ENCODE assay signal across 1 cellular context in genomic region chr16:22369221-22369811, GRCh38.
A peak's percentile ranks its signal among the peaks of the same experiment; 100 is the strongest.
TF ChIP-seq lines count a peak whose summit lies in the region.

No MANE protein-coding gene starts in this region.

TF ChIP-seq in HepG2, 621 proteins besides CTCF, POLR2A, EP300 and RAD21 (continued from another document and continues in another):
- TF ChIP-seq FOXA3 (CRISPR knock-in tag; IDR thresholded peaks at IDR 0.05), result peak; percentile 61
- TF ChIP-seq CEBPB (IDR thresholded peaks at IDR 0.05; ENCODE audit: borderline replicate concordance, low read depth, low read length), result peak; percentile 11; the same call in 1 of the 2 replicates
- TF ChIP-seq ZNF331 (CRISPR knock-in tag; IDR thresholded peaks at IDR 0.05), result 0 out of 2 replicates have a peak, but pooled peaks have one; percentile 0
- TF ChIP-seq THAP11 (CRISPR knock-in tag; IDR thresholded peaks at IDR 0.05), result peak; percentile 52; the same call in 1 of the 2 replicates
- peak; percentile 99 for TF ChIP-seq ZBTB21 (CRISPR knock-in tag; IDR thresholded peaks at IDR 0.05)
- TF ChIP-seq, protein P1, sequence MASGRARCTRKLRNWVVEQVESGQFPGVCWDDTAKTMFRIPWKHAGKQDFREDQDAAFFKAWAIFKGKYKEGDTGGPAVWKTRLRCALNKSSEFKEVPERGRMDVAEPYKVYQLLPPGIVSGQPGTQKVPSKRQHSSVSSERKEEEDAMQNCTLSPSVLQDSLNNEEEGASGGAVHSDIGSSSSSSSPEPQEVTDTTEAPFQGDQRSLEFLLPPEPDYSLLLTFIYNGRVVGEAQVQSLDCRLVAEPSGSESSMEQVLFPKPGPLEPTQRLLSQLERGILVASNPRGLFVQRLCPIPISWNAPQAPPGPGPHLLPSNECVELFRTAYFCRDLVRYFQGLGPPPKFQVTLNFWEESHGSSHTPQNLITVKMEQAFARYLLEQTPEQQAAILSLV (CRISPR knock-in tag; IDR thresholded peaks at IDR 0.05; ENCODE audit: borderline replicate concordance), result no peak
- 0 out of 2 replicates have a peak, but pooled peaks have one; percentile 31 for TF ChIP-seq RARA (CRISPR knock-in tag; IDR thresholded peaks at IDR 0.05)
- TF ChIP-seq GATAD2A (CRISPR knock-in tag; IDR thresholded peaks at IDR 0.05), result peak; percentile 89
- TF ChIP-seq NR2F6 (IDR thresholded peaks at IDR 0.05), result 0 out of 2 replicates have a peak, but pooled peaks have one; percentile 14
- 0 out of 2 replicates have a peak, but pooled peaks have one; percentile 41 for TF ChIP-seq NR2F6 (CRISPR knock-in tag; IDR thresholded peaks at IDR 0.05)
- peak; percentile 89 for TF ChIP-seq ZHX2 (IDR thresholded peaks at IDR 0.05; ENCODE audit: low read depth)
- TF ChIP-seq ZHX2 (CRISPR knock-in tag; IDR thresholded peaks at IDR 0.05; ENCODE audit: borderline replicate concordance), result no peak
- peak; percentile 41; the same call in 1 of the 2 replicates for TF ChIP-seq ZSCAN9 (CRISPR knock-in tag; IDR thresholded peaks at IDR 0.05; ENCODE audit: borderline replicate concordance)
- no peak for TF ChIP-seq TEAD3 (CRISPR knock-in tag; optimal IDR thresholded peaks at IDR 0.05; ENCODE audit: borderline replicate concordance)
- TF ChIP-seq KLF16 (CRISPR knock-in tag; IDR thresholded peaks at IDR 0.05), result peak in 1 of 2 experiments; percentile 55; a peak in 2 of 4 replicates
- TF ChIP-seq, protein P2, sequence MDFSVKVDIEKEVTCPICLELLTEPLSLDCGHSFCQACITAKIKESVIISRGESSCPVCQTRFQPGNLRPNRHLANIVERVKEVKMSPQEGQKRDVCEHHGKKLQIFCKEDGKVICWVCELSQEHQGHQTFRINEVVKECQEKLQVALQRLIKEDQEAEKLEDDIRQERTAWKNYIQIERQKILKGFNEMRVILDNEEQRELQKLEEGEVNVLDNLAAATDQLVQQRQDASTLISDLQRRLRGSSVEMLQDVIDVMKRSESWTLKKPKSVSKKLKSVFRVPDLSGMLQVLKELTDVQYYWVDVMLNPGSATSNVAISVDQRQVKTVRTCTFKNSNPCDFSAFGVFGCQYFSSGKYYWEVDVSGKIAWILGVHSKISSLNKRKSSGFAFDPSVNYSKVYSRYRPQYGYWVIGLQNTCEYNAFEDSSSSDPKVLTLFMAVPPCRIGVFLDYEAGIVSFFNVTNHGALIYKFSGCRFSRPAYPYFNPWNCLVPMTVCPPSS (IDR thresholded peaks at IDR 0.05), result no peak
- TF ChIP-seq ZNF510 (CRISPR knock-in tag; IDR thresholded peaks at IDR 0.05; ENCODE audit: low read depth), result 0 out of 2 replicates have a peak, but pooled peaks have one; percentile 69
- TF ChIP-seq MED1 (CRISPR knock-in tag; IDR thresholded peaks at IDR 0.05), result peak; percentile 72
- 0 out of 2 replicates have a peak, but pooled peaks have one; percentile 17 for TF ChIP-seq AKAP8 (CRISPR knock-in tag; IDR thresholded peaks at IDR 0.05)
- 0 out of 2 replicates have a peak, but pooled peaks have one; percentile 13 for TF ChIP-seq CENPBD1 (CRISPR knock-in tag; IDR thresholded peaks at IDR 0.05; ENCODE audit: borderline replicate concordance, low read depth)
- 0 out of 2 replicates have a peak, but pooled peaks have one; percentile 6 for TF ChIP-seq PHF21A (CRISPR knock-in tag; IDR thresholded peaks at IDR 0.05)
- TF ChIP-seq ARNTL (CRISPR knock-in tag; IDR thresholded peaks at IDR 0.05), result peak; percentile 47; the same call in 1 of the 2 replicates
- TF ChIP-seq DNMT3B (CRISPR knock-in tag; conservative IDR thresholded peaks at IDR 0.05), result 0 out of 2 replicates have a peak, but pooled peaks have one; percentile 68
- 0 out of 2 replicates have a peak, but pooled peaks have one; percentile 36 for TF ChIP-seq RERE (CRISPR knock-in tag; IDR thresholded peaks at IDR 0.05; ENCODE audit: low read depth)
- TF ChIP-seq, protein P3, sequence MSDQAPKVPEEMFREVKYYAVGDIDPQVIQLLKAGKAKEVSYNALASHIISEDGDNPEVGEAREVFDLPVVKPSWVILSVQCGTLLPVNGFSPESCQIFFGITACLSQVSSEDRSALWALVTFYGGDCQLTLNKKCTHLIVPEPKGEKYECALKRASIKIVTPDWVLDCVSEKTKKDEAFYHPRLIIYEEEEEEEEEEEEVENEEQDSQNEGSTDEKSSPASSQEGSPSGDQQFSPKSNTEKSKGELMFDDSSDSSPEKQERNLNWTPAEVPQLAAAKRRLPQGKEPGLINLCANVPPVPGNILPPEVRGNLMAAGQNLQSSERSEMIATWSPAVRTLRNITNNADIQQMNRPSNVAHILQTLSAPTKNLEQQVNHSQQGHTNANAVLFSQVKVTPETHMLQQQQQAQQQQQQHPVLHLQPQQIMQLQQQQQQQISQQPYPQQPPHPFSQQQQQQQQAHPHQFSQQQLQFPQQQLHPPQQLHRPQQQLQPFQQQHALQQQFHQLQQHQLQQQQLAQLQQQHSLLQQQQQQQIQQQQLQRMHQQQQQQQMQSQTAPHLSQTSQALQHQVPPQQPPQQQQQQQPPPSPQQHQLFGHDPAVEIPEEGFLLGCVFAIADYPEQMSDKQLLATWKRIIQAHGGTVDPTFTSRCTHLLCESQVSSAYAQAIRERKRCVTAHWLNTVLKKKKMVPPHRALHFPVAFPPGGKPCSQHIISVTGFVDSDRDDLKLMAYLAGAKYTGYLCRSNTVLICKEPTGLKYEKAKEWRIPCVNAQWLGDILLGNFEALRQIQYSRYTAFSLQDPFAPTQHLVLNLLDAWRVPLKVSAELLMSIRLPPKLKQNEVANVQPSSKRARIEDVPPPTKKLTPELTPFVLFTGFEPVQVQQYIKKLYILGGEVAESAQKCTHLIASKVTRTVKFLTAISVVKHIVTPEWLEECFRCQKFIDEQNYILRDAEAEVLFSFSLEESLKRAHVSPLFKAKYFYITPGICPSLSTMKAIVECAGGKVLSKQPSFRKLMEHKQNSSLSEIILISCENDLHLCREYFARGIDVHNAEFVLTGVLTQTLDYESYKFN (CRISPR knock-in tag; conservative IDR thresholded peaks at IDR 0.05), result peak; percentile 79
- TF ChIP-seq, protein P4, sequence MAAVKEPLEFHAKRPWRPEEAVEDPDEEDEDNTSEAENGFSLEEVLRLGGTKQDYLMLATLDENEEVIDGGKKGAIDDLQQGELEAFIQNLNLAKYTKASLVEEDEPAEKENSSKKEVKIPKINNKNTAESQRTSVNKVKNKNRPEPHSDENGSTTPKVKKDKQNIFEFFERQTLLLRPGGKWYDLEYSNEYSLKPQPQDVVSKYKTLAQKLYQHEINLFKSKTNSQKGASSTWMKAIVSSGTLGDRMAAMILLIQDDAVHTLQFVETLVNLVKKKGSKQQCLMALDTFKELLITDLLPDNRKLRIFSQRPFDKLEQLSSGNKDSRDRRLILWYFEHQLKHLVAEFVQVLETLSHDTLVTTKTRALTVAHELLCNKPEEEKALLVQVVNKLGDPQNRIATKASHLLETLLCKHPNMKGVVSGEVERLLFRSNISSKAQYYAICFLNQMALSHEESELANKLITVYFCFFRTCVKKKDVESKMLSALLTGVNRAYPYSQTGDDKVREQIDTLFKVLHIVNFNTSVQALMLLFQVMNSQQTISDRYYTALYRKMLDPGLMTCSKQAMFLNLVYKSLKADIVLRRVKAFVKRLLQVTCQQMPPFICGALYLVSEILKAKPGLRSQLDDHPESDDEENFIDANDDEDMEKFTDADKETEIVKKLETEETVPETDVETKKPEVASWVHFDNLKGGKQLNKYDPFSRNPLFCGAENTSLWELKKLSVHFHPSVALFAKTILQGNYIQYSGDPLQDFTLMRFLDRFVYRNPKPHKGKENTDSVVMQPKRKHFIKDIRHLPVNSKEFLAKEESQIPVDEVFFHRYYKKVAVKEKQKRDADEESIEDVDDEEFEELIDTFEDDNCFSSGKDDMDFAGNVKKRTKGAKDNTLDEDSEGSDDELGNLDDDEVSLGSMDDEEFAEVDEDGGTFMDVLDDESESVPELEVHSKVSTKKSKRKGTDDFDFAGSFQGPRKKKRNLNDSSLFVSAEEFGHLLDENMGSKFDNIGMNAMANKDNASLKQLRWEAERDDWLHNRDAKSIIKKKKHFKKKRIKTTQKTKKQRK (IDR thresholded peaks at IDR 0.05; ENCODE audit: low read length), result no peak
- TF ChIP-seq KAT8 (CRISPR knock-in tag; IDR thresholded peaks at IDR 0.05), result peak; percentile 81
- 0 out of 2 replicates have a peak, but pooled peaks have one; percentile 40 for TF ChIP-seq MEF2D (CRISPR knock-in tag; IDR thresholded peaks at IDR 0.05)
- 0 out of 2 replicates have a peak, but pooled peaks have one; percentile 43 for TF ChIP-seq ZNF567 (CRISPR knock-in tag; IDR thresholded peaks at IDR 0.05; ENCODE audit: borderline replicate concordance)
- peak; percentile 56; the same call in 1 of the 2 replicates for TF ChIP-seq PPARG (CRISPR knock-in tag; conservative IDR thresholded peaks at IDR 0.05)
- peak; percentile 83 for TF ChIP-seq ATF1 (CRISPR knock-in tag; IDR thresholded peaks at IDR 0.05)
- TF ChIP-seq, protein P5, sequence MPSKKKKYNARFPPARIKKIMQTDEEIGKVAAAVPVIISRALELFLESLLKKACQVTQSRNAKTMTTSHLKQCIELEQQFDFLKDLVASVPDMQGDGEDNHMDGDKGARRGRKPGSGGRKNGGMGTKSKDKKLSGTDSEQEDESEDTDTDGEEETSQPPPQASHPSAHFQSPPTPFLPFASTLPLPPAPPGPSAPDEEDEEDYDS (CRISPR knock-in tag; IDR thresholded peaks at IDR 0.05), result peak; percentile 34; the same call in 1 of the 2 replicates
- TF ChIP-seq HMG20A (CRISPR knock-in tag; IDR thresholded peaks at IDR 0.05; ENCODE audit: borderline replicate concordance), result 0 out of 2 replicates have a peak, but pooled peaks have one; percentile 10
- peak; percentile 90 for TF ChIP-seq SRF (IDR thresholded peaks at IDR 0.05; ENCODE audit: low read depth, low read length)
